In the genomic region with DNA sequence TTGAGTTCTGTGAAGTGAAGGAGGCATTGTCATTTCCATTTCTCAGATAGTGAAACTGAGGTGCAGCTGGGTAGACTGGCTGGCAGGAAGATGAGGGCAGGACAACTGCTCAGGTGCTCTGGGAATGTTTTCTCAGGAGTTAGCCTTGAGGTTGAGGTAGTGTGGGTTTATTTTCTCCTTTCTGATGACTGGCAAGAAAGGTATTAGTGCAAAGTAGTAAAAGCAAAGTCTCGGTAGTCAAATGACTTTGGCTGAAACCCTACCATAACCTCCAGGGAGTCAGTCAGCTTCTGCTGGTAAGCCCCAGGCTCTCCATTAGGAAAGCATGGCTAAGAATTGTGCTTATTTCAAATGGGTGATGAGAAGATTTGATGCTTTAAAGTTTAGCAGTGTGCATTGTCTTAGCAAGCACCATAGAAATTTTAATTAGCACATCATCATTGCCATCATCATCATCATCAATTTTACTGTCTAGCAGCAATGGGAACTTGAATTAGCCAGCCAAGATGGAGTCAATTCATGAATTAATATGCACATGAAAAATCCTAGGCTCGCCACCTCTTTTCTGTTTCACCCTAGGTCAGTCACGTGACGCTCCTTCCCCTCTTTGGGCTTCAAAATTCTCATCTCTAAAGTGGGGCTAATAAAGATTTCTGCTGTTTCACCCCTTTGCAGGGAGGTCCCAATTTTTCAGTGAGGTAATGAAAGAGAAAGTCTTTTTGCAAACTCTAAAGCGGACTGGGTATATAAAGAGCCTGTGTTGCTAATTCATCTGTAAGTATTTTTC, we compare ENCODE assay signal across 16 cellular contexts.
"Had no signal": no experiment of that assay in that cellular context is flagged by ENCODE, and none has a peak within 500 bp of the region (broad histone marks: within the 10 kb centered on the region; RNA-seq: fewer than 3 reads in every experiment).

No MANE protein-coding gene starts in this region.

- H3K27ac ChIP-seq: colonic mucosa, heart left ventricle, psoas muscle, sigmoid colon, skin epidermis had no signal

- ATAC-seq: heart left ventricle; naive thymus-derived CD4-positive, alpha-beta T cell; psoas muscle had no signal

- H3K4me3 ChIP-seq: colonic mucosa, heart left ventricle, psoas muscle, sigmoid colon, skin epidermis had no signal

- H3K27me3 ChIP-seq: colonic mucosa, sigmoid colon had no signal

- H3K36me3 ChIP-seq: colonic mucosa, heart left ventricle, sigmoid colon had no signal

- FAIRE-seq: frontal cortex, urothelium cell line had no signal

- H3K9me3 ChIP-seq: colonic mucosa, heart left ventricle, psoas muscle, sigmoid colon had no signal

- H3K4me1 ChIP-seq: colonic mucosa, heart left ventricle, psoas muscle, sigmoid colon had no signal

- DNase-seq: colonic mucosa; dermis blood vessel endothelial cell; heart left ventricle; hippocampal formation; kidney glomerular epithelial cell; naive thymus-derived CD4-positive, alpha-beta T cell; nephron progenitor cell; psoas muscle; retina; sigmoid colon; stimulated activated CD4-positive, alpha-beta T cell treated with anti-CD3 and anti-CD28 coated beads, Interleukin-12 subunit alpha, Interleukin-12 subunit beta, amount 100 ng/mL, for 4 hours; stimulated activated CD4-positive, alpha-beta T cell treated with anti-CD3 and anti-CD28 coated beads, Interleukin-2, amount 100 ng/mL, for 48 hours; stimulated activated naive CD4-positive, alpha-beta T cell treated with Interleukin-2 at 50 U/mL for 16 hours had no signal
